Comparison of ENCODE assay signal across 25 cellular contexts in the genomic region with DNA sequence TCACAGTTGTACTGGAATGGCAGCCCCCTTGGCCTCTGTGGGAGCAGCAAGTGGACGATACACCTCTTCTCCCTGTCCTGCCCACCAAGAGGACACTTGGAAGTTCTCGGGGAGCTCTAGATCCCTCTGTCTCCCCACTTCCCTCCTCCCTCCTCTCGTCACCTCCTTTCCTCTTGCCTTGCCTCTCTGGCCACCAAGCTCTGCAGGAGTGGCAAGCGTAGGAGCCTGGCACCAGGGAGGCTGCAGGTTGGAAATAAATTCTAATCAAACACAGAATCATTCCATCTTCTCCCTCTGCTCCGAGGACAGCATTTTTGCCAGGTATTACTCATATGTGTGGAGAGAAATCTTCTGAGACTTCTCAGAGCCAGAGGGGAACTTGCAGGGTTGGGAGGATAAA.
"Had no signal": no experiment of that assay in that cellular context is flagged by ENCODE, and none has a peak within 500 bp of the region (broad histone marks: within the 10 kb centered on the region; RNA-seq: fewer than 3 reads in every experiment).

No MANE protein-coding gene starts in this region.

- DNase-seq: Kasumi-1, MV-4-11, NCI-H1092, NCI-H1105 treated with DMSO at 0.1 percent for 48 hours, NCI-H1417 treated with DMSO at 0.1 percent for 48 hours, NCI-H146, NCI-H187, NCI-H2029, NCI-H2081 treated with DMSO at 0.1 percent for 48 hours, NCI-H2171, NCI-H226, NCI-H446, NCI-H510A, NCI-H524 treated with DMSO at 0.1 percent for 48 hours, NCI-H69, NCI-H774, PC-9, Peyer's patch, SHP77 treated with DMSO at 0.1 percent for 48 hours, SJCRH30, SW 1271 had no signal

- H3K4me3 ChIP-seq: K562, PC-9, Peyer's patch, SJCRH30 had no signal

- H3K4me1 ChIP-seq: Peyer's patch, SJCRH30 had no signal

- ATAC-seq: K562, Right ventricle myocardium inferior had no signal

- H3K36me3 ChIP-seq: Peyer's patch, SJCRH30 had no signal

- H3K27ac ChIP-seq: HL-60, KMS-11, PC-9, Peyer's patch, SJCRH30 had no signal

- H3K27me3 ChIP-seq: Peyer's patch had no signal

- H3K9me3 ChIP-seq: Peyer's patch, SJCRH30 had no signal

- H3K9ac ChIP-seq: KMS-11 had no signal

- H2AFZ ChIP-seq: PC-9 had no signal

- H3K4me2 ChIP-seq: KMS-11, PC-9 had no signal
